ENCODE assay signal across 9 cellular contexts in genomic region chrX:31136144-31136572, GRCh38.
DNase-seq lines count a peak whose midpoint lies in the region; ATAC-seq lines count a peak whose summit lies in the region.
"Had no signal": no experiment of that assay in that cellular context is flagged by ENCODE, and none has a peak within 500 bp of the region (broad histone marks: within the 10 kb centered on the region; RNA-seq: fewer than 3 reads in every experiment).

No MANE protein-coding gene starts in this region.

- DNase-seq in activated T-helper 2 cell treated with anti-CD3 and anti-CD28 coated beads, Interferon-gamma antibody, Interleukin-2, Interleukin-4, amounts not matched to agents 10 μg/mL and 5 μg/mL and 100 μg/mL, durations not matched to agents 14 hours and 24 hours and 36 hours (ENCODE audit: low spot score) = no peak
- DNase-seq in anterior cingulate cortex (lab: John Stamatoyannopoulos, UW) (no peak), AG08395 (ENCODE audit: low spot score) (no peak), LoVo (ENCODE audit: low spot score) (no peak)
- no peak for DNase-seq in activated effector memory CD4-positive, alpha-beta T cell treated with anti-CD3 and anti-CD28 coated beads, Interleukin-2, amount 50 U/mL, for 16 hours
- DNase-seq: NCI-H146 had no signal

- no peaks in the 10 kb centered on the region for H3K27me3 Mint-ChIP-seq in activated T-helper 2 cell treated with anti-CD3 and anti-CD28 coated beads, Interferon-gamma antibody, Interleukin-2, Interleukin-4, amounts not matched to agents 10 μg/mL and 5 μg/mL and 100 μg/mL, durations not matched to agents 14 hours and 24 hours and 36 hours (ENCODE audit: low read depth)

- ATAC-seq in GM18858 (IDR thresholded peaks at IDR 0.05; ENCODE audit: unreplicated experiment) = peak; percentile 92
- peak; percentile 95 for ATAC-seq in GM21723 (IDR thresholded peaks at IDR 0.05; ENCODE audit: unreplicated experiment)
- ATAC-seq in HG03460 (IDR thresholded peaks at IDR 0.05; ENCODE audit: unreplicated experiment) = peak; percentile 93

- H3K4me1 Mint-ChIP-seq in activated T-helper 2 cell treated with anti-CD3 and anti-CD28 coated beads, Interferon-gamma antibody, Interleukin-2, Interleukin-4, amounts not matched to agents 10 μg/mL and 5 μg/mL and 100 μg/mL, durations not matched to agents 14 hours and 24 hours and 36 hours (ENCODE audit: low read depth) = peaks cover 18% of the 10 kb centered on the region

- peaks cover 4% of the 10 kb centered on the region for H3K9me3 Mint-ChIP-seq in activated T-helper 2 cell treated with anti-CD3 and anti-CD28 coated beads, Interferon-gamma antibody, Interleukin-2, Interleukin-4, amounts not matched to agents 10 μg/mL and 5 μg/mL and 100 μg/mL, durations not matched to agents 14 hours and 24 hours and 36 hours

- no peak overlapping the region for H3K27ac Mint-ChIP-seq in activated T-helper 2 cell treated with anti-CD3 and anti-CD28 coated beads, Interferon-gamma antibody, Interleukin-2, Interleukin-4, amounts not matched to agents 10 μg/mL and 5 μg/mL and 100 μg/mL, durations not matched to agents 14 hours and 24 hours and 36 hours

- intact Hi-C loops in activated T-helper 2 cell treated with anti-CD3 and anti-CD28 coated beads, Interferon-gamma antibody, Interleukin-2, Interleukin-4, amounts not matched to agents 10 μg/mL and 5 μg/mL and 100 μg/mL, durations not matched to agents 14 hours and 24 hours and 36 hours (cut with micrococcal nuclease) = loop anchor here (1.0 to 2.0 kb wide), 2 partner anchors 37 to 79 kb away; no protein-coding TSS in a partner anchor

- peak overlapping the region; percentile 5 for H3K4me3 Mint-ChIP-seq in activated T-helper 2 cell treated with anti-CD3 and anti-CD28 coated beads, Interferon-gamma antibody, Interleukin-2, Interleukin-4, amounts not matched to agents 10 μg/mL and 5 μg/mL and 100 μg/mL, durations not matched to agents 14 hours and 24 hours and 36 hours (ENCODE audit: low read depth)

- H3K36me3 Mint-ChIP-seq in activated T-helper 2 cell treated with anti-CD3 and anti-CD28 coated beads, Interferon-gamma antibody, Interleukin-2, Interleukin-4, amounts not matched to agents 10 μg/mL and 5 μg/mL and 100 μg/mL, durations not matched to agents 14 hours and 24 hours and 36 hours (ENCODE audit: low read depth) = peaks cover 3% of the 10 kb centered on the region
